In genomic region chr17:81487089-81487486, GRCh38 we compare ENCODE assay signal across 9 cellular contexts. TPM values are rescaled to one million over a fixed set of nuclear protein-coding genes. Genes with fewer than 3 reads are reported as not detected.
DNase-seq lines count a peak whose midpoint lies in the region; ATAC-seq lines count a peak whose summit lies in the region.
"Had no signal": no experiment of that assay in that cellular context is flagged by ENCODE, and none has a peak within 500 bp of the region (broad histone marks: within the 10 kb centered on the region; RNA-seq: fewer than 3 reads in every experiment).

No MANE protein-coding gene starts in this region.

- H3K36me3 Mint-ChIP-seq in T-helper 1 cell treated with Interleukin-12 subunit alpha and Interleukin-12 subunit beta and Interleukin-4 antibody, amounts not matched to agents 30 μg/mL and 1 μg/mL, for 36 hours (ENCODE audit: low read depth): no peaks in the 10 kb centered on the region
- H3K36me3 Mint-ChIP-seq in dendritic cell treated with granulocyte-macrophage colony-stimulating factor and Interleukin-4, amounts not matched to agents 40 ng/mL and 50 ng/mL, for 4 days (ENCODE audit: low read depth): no peaks in the 10 kb centered on the region

- H3K27me3 ChIP-seq in MG63 (no peaks in the 10 kb centered on the region), rectal smooth muscle tissue (ENCODE audit: control insufficient read depth, insufficient read depth, low read length) (no peaks in the 10 kb centered on the region)

- DNase-seq in T-helper 1 cell: no peak
- DNase-seq in MG63: no peak
- no peak for DNase-seq in retina
- no peak for DNase-seq in SIG-M5 (lab: John Stamatoyannopoulos, UW)

- no peak overlapping the region for H3K27ac ChIP-seq in rectal smooth muscle tissue (ENCODE audit: low read depth, low read length)

- no peak overlapping the region for H3K9ac ChIP-seq in rectal smooth muscle tissue (ENCODE audit: low read length)

- no peak for ATAC-seq in GM21619 (IDR thresholded peaks at IDR 0.05; ENCODE audit: unreplicated experiment)

- H3K4me1 Mint-ChIP-seq in T-helper 1 cell treated with Interleukin-12 subunit alpha and Interleukin-12 subunit beta and Interleukin-4 antibody, amounts not matched to agents 30 μg/mL and 1 μg/mL, for 36 hours (ENCODE audit: low read depth): peaks cover 9% of the 10 kb centered on the region
- H3K4me1 Mint-ChIP-seq in dendritic cell treated with granulocyte-macrophage colony-stimulating factor and Interleukin-4, amounts not matched to agents 40 ng/mL and 50 ng/mL, for 4 days (ENCODE audit: low read depth): peaks cover 34% of the 10 kb centered on the region

- H3K27ac Mint-ChIP-seq in T-helper 1 cell treated with Interleukin-12 subunit alpha and Interleukin-12 subunit beta and Interleukin-4 antibody, amounts not matched to agents 30 μg/mL and 1 μg/mL, for 36 hours: no peak overlapping the region
- H3K27ac Mint-ChIP-seq in dendritic cell treated with granulocyte-macrophage colony-stimulating factor and Interleukin-4, amounts not matched to agents 40 ng/mL and 50 ng/mL, for 4 days: no peak overlapping the region

- H3K4me3 Mint-ChIP-seq in T-helper 1 cell treated with Interleukin-12 subunit alpha and Interleukin-12 subunit beta and Interleukin-4 antibody, amounts not matched to agents 30 μg/mL and 1 μg/mL, for 36 hours: peak overlapping the region; percentile 59
- H3K4me3 Mint-ChIP-seq in dendritic cell treated with granulocyte-macrophage colony-stimulating factor and Interleukin-4, amounts not matched to agents 40 ng/mL and 50 ng/mL, for 4 days: peak overlapping the region; percentile 58

- H3K27me3 Mint-ChIP-seq in T-helper 1 cell treated with Interleukin-12 subunit alpha and Interleukin-12 subunit beta and Interleukin-4 antibody, amounts not matched to agents 30 μg/mL and 1 μg/mL, for 36 hours (ENCODE audit: low read depth): peaks cover 29% of the 10 kb centered on the region
- peaks cover 59% of the 10 kb centered on the region for H3K27me3 Mint-ChIP-seq in dendritic cell treated with granulocyte-macrophage colony-stimulating factor and Interleukin-4, amounts not matched to agents 40 ng/mL and 50 ng/mL, for 4 days

- intact Hi-C loops in dendritic cell treated with granulocyte-macrophage colony-stimulating factor and Interleukin-4, amounts not matched to agents 40 ng/mL and 50 ng/mL, for 4 days (cut with micrococcal nuclease): no loop called here

- peak overlapping the region; percentile 75 for H3K4me3 ChIP-seq in MG63
- H3K4me3 ChIP-seq in rectal smooth muscle tissue (ENCODE audit: low read length): peak overlapping the region; percentile 67

- no peaks in the 10 kb centered on the region for H3K9me3 ChIP-seq in MG63
- H3K9me3 ChIP-seq: gastroesophageal sphincter had no signal

- H3K9me3 Mint-ChIP-seq in T-helper 1 cell treated with Interleukin-12 subunit alpha and Interleukin-12 subunit beta and Interleukin-4 antibody, amounts not matched to agents 30 μg/mL and 1 μg/mL, for 36 hours: no peaks in the 10 kb centered on the region
- no peaks in the 10 kb centered on the region for H3K9me3 Mint-ChIP-seq in dendritic cell treated with granulocyte-macrophage colony-stimulating factor and Interleukin-4, amounts not matched to agents 40 ng/mL and 50 ng/mL, for 4 days

- peaks cover 2% of the 10 kb centered on the region for H3K4me1 ChIP-seq in rectal smooth muscle tissue (ENCODE audit: control insufficient read depth, insufficient read depth, low read length)

- H3K36me3 ChIP-seq in MG63: no peaks in the 10 kb centered on the region
- no peaks in the 10 kb centered on the region for H3K36me3 ChIP-seq in rectal smooth muscle tissue (ENCODE audit: control insufficient read depth, insufficient read depth, low read length)
- H3K36me3 ChIP-seq: gastroesophageal sphincter had no signal

RNA-seq across cellular contexts. Expression of gene ACTG1, which starts 25.5 kb away (rescaled TPM):
- 5,061 and 6,321 TPM in 2 replicates for total RNA-seq in MG63 (2014; rRNA removed; shearing (Covaris generic); ENCODE audit: low replicate concordance)

RNA-seq across cellular contexts. Expression of gene FSCN2, which starts 41.1 kb away (rescaled TPM):
- total RNA-seq in MG63 (2014; rRNA removed; shearing (Covaris generic); ENCODE audit: low replicate concordance): 0.12 TPM in 1 of 2 replicates, not detected in the other
